8 cellular contexts compared by ENCODE assay signal in genomic region chr7:77157446-77157845, GRCh38. TPM values are rescaled to one million over a fixed set of nuclear protein-coding genes. Genes with fewer than 3 reads are reported as not detected.
DNase-seq lines count a peak whose midpoint lies in the region; ATAC-seq and TF ChIP-seq lines count a peak whose summit lies in the region.

No MANE protein-coding gene starts in this region.

- H4K20me1 ChIP-seq in KMS-11 (ENCODE audit: insufficient read depth), result no peaks in the 10 kb centered on the region
- no peaks in the 10 kb centered on the region for H4K20me1 ChIP-seq in neural progenitor cell (ENCODE audit: low read depth)

- H3K27me3 ChIP-seq in KMS-11 (ENCODE audit: insufficient read depth, low read depth) (no peaks in the 10 kb centered on the region), neural progenitor cell (no peaks in the 10 kb centered on the region)

- H3K4me1 ChIP-seq in KMS-11 (ENCODE audit: low read depth, poor library complexity, severe bottlenecking) (peaks cover 27% of the 10 kb centered on the region), neural progenitor cell (no peaks in the 10 kb centered on the region)

- peak overlapping the region; percentile 62 for H2AFZ ChIP-seq in KMS-11 (ENCODE audit: low read depth)
- no peak overlapping the region for H2AFZ ChIP-seq in neural progenitor cell (replicated peaks)

- peak; percentile 60 for ATAC-seq in GM18502 (IDR thresholded peaks at IDR 0.05; ENCODE audit: poor library complexity, unreplicated experiment)
- ATAC-seq in GM21619 (IDR thresholded peaks at IDR 0.05; ENCODE audit: unreplicated experiment), result peak; percentile 58
- ATAC-seq in WTC11, result no peak

- peak overlapping the region; percentile 67 for H3K4me2 ChIP-seq in KMS-11
- H3K4me2 ChIP-seq in neural progenitor cell, result no peak overlapping the region

- H3K27ac ChIP-seq in KMS-11 (peak overlapping the region; percentile 71), neural progenitor cell (no peak overlapping the region)

- H3K36me3 ChIP-seq in KMS-11 (ENCODE audit: insufficient read depth) (no peaks in the 10 kb centered on the region), neural progenitor cell (no peaks in the 10 kb centered on the region)

- H3K9me3 Mint-ChIP-seq in neural progenitor cell, result no peaks in the 10 kb centered on the region
- H3K9me3 Mint-ChIP-seq in WTC11, result no peaks in the 10 kb centered on the region

- DNase-seq in fibroblast of pulmonary artery (ENCODE audit: low read depth), result peak; percentile 17
- no peak for DNase-seq in dermis blood vessel endothelial cell
- no peak for DNase-seq in neural progenitor cell (ENCODE audit: low spot score)
- DNase-seq in GDM1 (lab: John Stamatoyannopoulos, UW), result no peak
- DNase-seq in WTC11 (ENCODE audit: low spot score), result no peak

- POLR2A ChIA-PET in WTC11 (lab: Charles Lee), result no interaction called here

- no peak overlapping the region for H3K4me3 Mint-ChIP-seq in neural progenitor cell
- H3K4me3 Mint-ChIP-seq in WTC11, result no peak overlapping the region

- TF ChIP-seq CTCF in KMS-11 (conservative IDR thresholded peaks at IDR 0.05; ENCODE audit: low read depth, low read length), result no peak
- no peak for TF ChIP-seq CTCF in fibroblast of pulmonary artery (IDR thresholded peaks at IDR 0.05; ENCODE audit: low read length, missing control alignments)
- no peak for TF ChIP-seq CTCF in neural progenitor cell (IDR thresholded peaks at IDR 0.05)
- TF ChIP-seq CTCF in WTC11 (IDR thresholded peaks at IDR 0.05), result no peak

- H3K27ac Mint-ChIP-seq in neural progenitor cell, result no peak overlapping the region
- no peak overlapping the region for H3K27ac Mint-ChIP-seq in WTC11

- CTCF ChIA-PET in WTC11 (lab: Charles Lee), result no interaction called here

- H3K4me1 Mint-ChIP-seq in neural progenitor cell (no peaks in the 10 kb centered on the region), WTC11 (no peaks in the 10 kb centered on the region)

- no peaks in the 10 kb centered on the region for H3F3A ChIP-seq in neural progenitor cell (ENCODE audit: low read depth)

- no peaks in the 10 kb centered on the region for H3K79me2 ChIP-seq in KMS-11 (ENCODE audit: insufficient read depth, low read depth)
- H3K79me2 ChIP-seq in neural progenitor cell (ENCODE audit: low read depth), result no peaks in the 10 kb centered on the region

- H3K27me3 Mint-ChIP-seq in neural progenitor cell (ENCODE audit: insufficient read depth, low read depth) (no peaks in the 10 kb centered on the region), WTC11 (ENCODE audit: low read depth) (no peaks in the 10 kb centered on the region; the same call in 1 of the 2 replicates)

- H3K9me3 ChIP-seq in neural progenitor cell (ENCODE audit: low read depth), result no peaks in the 10 kb centered on the region

- H3K36me3 Mint-ChIP-seq in neural progenitor cell, result no peaks in the 10 kb centered on the region
- no peaks in the 10 kb centered on the region for H3K36me3 Mint-ChIP-seq in WTC11

- H3K4me3 ChIP-seq in KMS-11 (IDR thresholded peaks at IDR 0.05; ENCODE audit: insufficient read depth, low read depth, low read length) (no peak overlapping the region), fibroblast of pulmonary artery (replicated peaks; ENCODE audit: low read depth, low read length) (no peak overlapping the region), neural progenitor cell (no peak overlapping the region)

- H3K9ac ChIP-seq in KMS-11, result peak overlapping the region; percentile 1; the same call in 1 of the 2 replicates
- no peak overlapping the region for H3K9ac ChIP-seq in neural progenitor cell

TF ChIP-seq in WTC11, 78 proteins besides CTCF, POLR2A, EP300 and RAD21:
- TF ChIP-seq PRRX2 (CRISPR knock-in tag; IDR thresholded peaks at IDR 0.05), result no peak
- TF ChIP-seq ZNF425 (CRISPR knock-in tag; conservative IDR thresholded peaks at IDR 0.05), result no peak
- TF ChIP-seq NFE2L1 (CRISPR knock-in tag; IDR thresholded peaks at IDR 0.05), result no peak
- no peak for TF ChIP-seq TCF7 (CRISPR knock-in tag; IDR thresholded peaks at IDR 0.05; ENCODE audit: low read depth)
- no peak for TF ChIP-seq MXD4 (CRISPR knock-in tag; IDR thresholded peaks at IDR 0.05; ENCODE audit: borderline replicate concordance)
- no peak for TF ChIP-seq RELA (CRISPR knock-in tag; IDR thresholded peaks at IDR 0.05; ENCODE audit: borderline replicate concordance)
- no peak for TF ChIP-seq ZNF317 (CRISPR knock-in tag; IDR thresholded peaks at IDR 0.05; ENCODE audit: borderline replicate concordance, low read depth)

RNA-seq across cellular contexts. Expression of gene CCDC146, which starts 35.0 kb away (rescaled TPM):
- total RNA-seq in dermis blood vessel endothelial cell (1.4 and 2.4 TPM in 2 replicates), neural progenitor cell (ENCODE audit: low replicate concordance) (2.1 and 6.1 TPM in 2 replicates), WTC11 (2021) (0.94 to 1.3 TPM (median 1.1 TPM) in 3 replicates)

RNA-seq across cellular contexts. Expression of gene FGL2, which starts 42.2 kb away (rescaled TPM):
- 0.17 and 0.33 TPM in 2 replicates for total RNA-seq in dermis blood vessel endothelial cell
- not detected in 2 replicates for total RNA-seq in neural progenitor cell (ENCODE audit: low replicate concordance)
- total RNA-seq in WTC11 (2021), result 0.05 TPM in 1 of 3 replicates, not detected in the others
